In genomic region chr6:24117016-24117415, GRCh38 we compare ENCODE assay signal across 24 cellular contexts. TPM values are rescaled to one million over a fixed set of nuclear protein-coding genes. Genes with fewer than 3 reads are reported as not detected.
"Had no signal": no experiment of that assay in that cellular context is flagged by ENCODE, and none has a peak within 500 bp of the region (broad histone marks: within the 10 kb centered on the region; RNA-seq: fewer than 3 reads in every experiment).

No MANE protein-coding gene starts in this region.

- H3K4me3 ChIP-seq: breast epithelium, gastroesophageal sphincter, heart right ventricle, ovary, right lobe of liver, stomach, testis had no signal

- H3K36me3 Mint-ChIP-seq: activated CD8-positive, alpha-beta memory T cell treated with anti-CD3 and anti-CD28 coated beads, Interleukin-2, amount 10 ng/mL, durations not matched to agents 7 days and 5 days; naive thymus-derived CD4-positive, alpha-beta T cell; type B pancreatic cell had no signal

- H3K27ac Mint-ChIP-seq: activated CD4-positive, alpha-beta memory T cell treated with anti-CD3 and anti-CD28 coated beads, Interleukin-2, amount 10 ng/mL, durations not matched to agents 7 days and 5 days; activated CD8-positive, alpha-beta memory T cell treated with anti-CD3 and anti-CD28 coated beads, Interleukin-2, amount 10 ng/mL, durations not matched to agents 7 days and 5 days; naive thymus-derived CD4-positive, alpha-beta T cell; type B pancreatic cell had no signal

- H3K4me1 Mint-ChIP-seq: activated CD4-positive, alpha-beta memory T cell treated with anti-CD3 and anti-CD28 coated beads, Interleukin-2, amount 10 ng/mL, durations not matched to agents 7 days and 5 days; activated CD8-positive, alpha-beta memory T cell treated with anti-CD3 and anti-CD28 coated beads, Interleukin-2, amount 10 ng/mL, durations not matched to agents 7 days and 5 days; naive thymus-derived CD4-positive, alpha-beta T cell had no signal

- H3K27ac ChIP-seq: breast epithelium, gastroesophageal sphincter, heart right ventricle, ovary, right lobe of liver, stomach, testis had no signal

- H3K9me3 ChIP-seq: breast epithelium, gastroesophageal sphincter, heart right ventricle, ovary, right lobe of liver, stomach, testis had no signal

- H3K36me3 ChIP-seq: breast epithelium, gastroesophageal sphincter, heart right ventricle, ovary, right lobe of liver, stomach had no signal

- H3K27me3 ChIP-seq: breast epithelium, ovary, right lobe of liver, testis had no signal

- DNase-seq: activated CD4-positive, alpha-beta memory T cell treated with anti-CD3 and anti-CD28 coated beads, Interleukin-2, amount 10 ng/mL, durations not matched to agents 7 days and 5 days; activated CD4-positive, alpha-beta T cell treated with anti-CD3 and anti-CD28 coated beads for 48 hours; activated CD4-positive, CD25-positive, alpha-beta regulatory T cell; activated CD8-positive, alpha-beta memory T cell treated with anti-CD3 and anti-CD28 coated beads, Interleukin-2, amount 10 ng/mL, durations not matched to agents 7 days and 5 days; activated naive CD4-positive, alpha-beta T cell; aorta; cerebellar nuclear complex; effector CD4-positive, alpha-beta T cell; heart right ventricle; mesenchymal stem cell; naive thymus-derived CD4-positive, alpha-beta T cell; ovary; right lobe of liver; small intestine; stimulated activated CD4-positive, alpha-beta T cell treated with anti-CD3 and anti-CD28 coated beads, Interleukin-15, amount 100 ng/mL, for 24 hours; stimulated activated CD4-positive, alpha-beta T cell treated with anti-CD3 and anti-CD28 coated beads, Interleukin-2, amount 100 ng/mL, for 48 hours; stomach; testis had no signal

- H3K9me3 Mint-ChIP-seq: activated CD4-positive, alpha-beta memory T cell treated with anti-CD3 and anti-CD28 coated beads, Interleukin-2, amount 10 ng/mL, durations not matched to agents 7 days and 5 days; type B pancreatic cell had no signal

- H3K4me1 ChIP-seq: breast epithelium, gastroesophageal sphincter, heart right ventricle, right lobe of liver, stomach, testis had no signal

- ATAC-seq: activated CD8-positive, alpha-beta memory T cell treated with anti-CD3 and anti-CD28 coated beads, Interleukin-2, amount 10 ng/mL, durations not matched to agents 7 days and 5 days; esophagus mucosa; gastroesophageal sphincter; heart right ventricle; naive thymus-derived CD4-positive, alpha-beta T cell; right lobe of liver had no signal

- H3K4me3 Mint-ChIP-seq: activated CD4-positive, alpha-beta memory T cell treated with anti-CD3 and anti-CD28 coated beads, Interleukin-2, amount 10 ng/mL, durations not matched to agents 7 days and 5 days; activated CD8-positive, alpha-beta memory T cell treated with anti-CD3 and anti-CD28 coated beads, Interleukin-2, amount 10 ng/mL, durations not matched to agents 7 days and 5 days; naive thymus-derived CD4-positive, alpha-beta T cell; type B pancreatic cell had no signal

RNA-seq across cellular contexts. Expression of gene NRSN1, which starts 9.0 kb away (rescaled TPM):
- total RNA-seq: activated CD4-positive, alpha-beta memory T cell treated with anti-CD3 and anti-CD28 coated beads, Interleukin-2, amount 10 ng/mL, durations not matched to agents 7 days and 5 days; activated CD8-positive, alpha-beta memory T cell treated with anti-CD3 and anti-CD28 coated beads, Interleukin-2, amount 10 ng/mL, durations not matched to agents 7 days and 5 days; aorta; breast epithelium; esophagus mucosa; heart right ventricle; lower leg skin; naive thymus-derived CD4-positive, alpha-beta T cell; ovary; pulmonary artery endothelial cell; right lobe of liver had no signal
- polyA plus RNA-seq: aorta; heart right ventricle; naive thymus-derived CD4-positive, alpha-beta T cell had no signal
